In genomic region chr15:23857028-23857641, GRCh38 we compare ENCODE assay signal across 9 cellular contexts.
DNase-seq lines count a peak whose midpoint lies in the region; ATAC-seq, FAIRE-seq and TF ChIP-seq lines count a peak whose summit lies in the region.
"Had no signal": no experiment of that assay in that cellular context is flagged by ENCODE, and none has a peak within 500 bp of the region (broad histone marks: within the 10 kb centered on the region; RNA-seq: fewer than 3 reads in every experiment).

No MANE protein-coding gene starts in this region.

- intact Hi-C loops in pancreas (cut with DNase I), result no loop called here

- peak overlapping the region; percentile 52 for H4K91ac ChIP-seq in H1 (replicated peaks; ENCODE audit: insufficient read length, low read length)

- H4K8ac ChIP-seq in H1 (ENCODE audit: extremely low read depth, insufficient read depth, low read length), result no peak overlapping the region

- no peak overlapping the region for H2BK12ac ChIP-seq in H1 (ENCODE audit: low read depth, low read length)

- H3K36me3 ChIP-seq in H1 (ENCODE audit: control insufficient read depth in 2 of 4, insufficient read depth in 4 of 4, low read length in 3 of 4) (no peaks in the 10 kb centered on the region), pancreas (no peaks in the 10 kb centered on the region)

- no peak overlapping the region for H2BK120ac ChIP-seq in H1 (replicated peaks; ENCODE audit: low read depth, low read length)

- H2BK20ac ChIP-seq in H1 (ENCODE audit: low read length), result no peak overlapping the region

- no peaks in the 10 kb centered on the region for H3K79me1 ChIP-seq in H1 (ENCODE audit: low read depth, low read length)

- H4K5ac ChIP-seq in H1 (ENCODE audit: insufficient read length, low read depth, low read length), result no peak overlapping the region

- no peak overlapping the region for H3K18ac ChIP-seq in H1 (ENCODE audit: extremely low read depth, low read length)

- CTCF ChIA-PET in H1 (lab: Charles Lee; ENCODE audit: partially characterized antibody), result interaction anchor here (0.7 to 4.2 kb wide), 10 partner anchors 9 to 1452 kb away, joined by 3 to 41 read pairs (median 3); partner anchors contain the start of gene MAGEL2

- TF ChIP-seq CTCF in H1 (IDR thresholded peaks at IDR 0.05; ENCODE audit: control extremely low read depth in 1 of 3, insufficient read depth in 1 of 3, low read depth in 1 of 3, low read length in 3 of 3) (peak; percentile 18 to 56 (median 43)), pancreas (IDR thresholded peaks at IDR 0.05) (peak in 3 of 4 donors; percentile 7 to 26 (median 8))

- TF ChIP-seq RAD21 in H1 (IDR thresholded peaks at IDR 0.05 in 1 of 2, conservative IDR thresholded peaks at IDR 0.05 in 1 of 2; ENCODE audit: low read depth in 2 of 2, low read length in 2 of 2), result peak; percentile 49 to 53

- POLR2A ChIA-PET in H1 (lab: Charles Lee; ENCODE audit: partially characterized antibody), result interaction anchor here (1.4 kb wide), 1 partner anchor 171 kb away, joined by 3 read pairs; no protein-coding TSS in a partner anchor

- no peak for TF ChIP-seq EP300 in H1 (IDR thresholded peaks at IDR 0.05; ENCODE audit: borderline replicate concordance in 1 of 2, low read depth in 2 of 2, low read length in 2 of 2)

- DNase-seq in NCI-H446 (lab: John Stamatoyannopoulos, UW) (peak; percentile 23 to 36), NCI-H446 treated with DMSO at 0.1 percent for 48 hours (lab: John Stamatoyannopoulos, UW) (no peak), NCI-H1436 treated with DMSO at 0.1 percent for 48 hours (lab: John Stamatoyannopoulos, UW) (peak; percentile 51), H1 (ENCODE audit: low read depth in 1 of 2, low spot score in 2 of 2) (peak in 1 of 2 experiments; percentile 71), pancreas (peak in 4 of 6 donors; percentile 24 to 50 (median 30)), DMS79 (lab: John Stamatoyannopoulos, UW) (no peak)
- DNase-seq: left cardiac atrium had no signal

- H3K23ac ChIP-seq in H1 (ENCODE audit: insufficient read length), result no peak overlapping the region

- H2AFZ ChIP-seq in H1 (ENCODE audit: low read length), result peak overlapping the region; percentile 70; the same call in 1 of the 2 replicates

- H3K4me3 ChIP-seq in H1 (ENCODE audit: extremely low read depth in 1 of 4, insufficient read depth in 2 of 4, low read depth in 3 of 4, low read length in 4 of 4) (peak overlapping the region in 3 of 4 experiments; percentile 6 to 43 (median 15); a peak in 4 of 8 replicates), pancreas (no peak overlapping the region)

- H3K27me3 ChIP-seq in H1 (replicated peaks in 1 of 4; ENCODE audit: control insufficient read depth in 3 of 4, extremely low read depth in 1 of 4, insufficient read depth in 3 of 4, low read length in 3 of 4) (no peaks in the 10 kb centered on the region; a peak in 1 of 7 replicates), pancreas (no peaks in the 10 kb centered on the region)

- TF ChIP-seq POLR2A in H1 (IDR thresholded peaks at IDR 0.05; ENCODE audit: control extremely low read depth in 1 of 2, low read depth in 2 of 2, low read length in 2 of 2), result no peak

- H3K14ac ChIP-seq in H1 (ENCODE audit: insufficient read length), result no peak overlapping the region

- FAIRE-seq in H1 (lab: Jason Lieb, UNC) (peak; percentile 42), pancreas (lab: Jason Lieb, UNC) (no peak)

- H2AK5ac ChIP-seq in H1 (ENCODE audit: low read depth, low read length), result no peak overlapping the region

- no peaks in the 10 kb centered on the region for H3K79me2 ChIP-seq in H1 (ENCODE audit: control insufficient read depth in 1 of 2, insufficient read depth in 2 of 2, low read length in 2 of 2)

- no peak overlapping the region for H3K27ac ChIP-seq in H1 (ENCODE audit: low read depth, low read length)
- no peak overlapping the region for H3K27ac ChIP-seq in pancreas

- no peak overlapping the region for H3K56ac ChIP-seq in H1 (replicated peaks; ENCODE audit: insufficient read length, low read depth, low read length)

- H3K4me2 ChIP-seq in H1 (ENCODE audit: insufficient read depth in 1 of 2, low read depth in 2 of 2, low read length in 2 of 2), result peak overlapping the region; percentile 41; a peak in 3 of 4 replicates

- H2BK15ac ChIP-seq in H1 (ENCODE audit: low read length), result no peak overlapping the region

- H3K4me1 ChIP-seq in H1 (replicated peaks in 1 of 4; ENCODE audit: control insufficient read depth in 3 of 4, insufficient read depth in 4 of 4, low read length in 3 of 4) (no peaks in the 10 kb centered on the region), pancreas (no peaks in the 10 kb centered on the region)

- no peak overlapping the region for H2BK5ac ChIP-seq in H1 (ENCODE audit: low read depth, low read length)

- H3K4ac ChIP-seq in H1 (replicated peaks; ENCODE audit: insufficient read length, low read depth, low read length), result no peak overlapping the region

- H3K9me3 ChIP-seq in H1 (ENCODE audit: insufficient read depth in 2 of 2, low read depth in 1 of 2, low read length in 1 of 2), result peaks cover 11 to 52% of the 10 kb centered on the region in 2 experiments
- H3K9me3 ChIP-seq in pancreas, result no peaks in the 10 kb centered on the region

- 42% methylated on average over 12 of the region's 12 CpGs; no CpG with 5 or more reads in 1 of the 2 experiments for WGBS in H1 (ENCODE audit: extremely low coverage in 1 of 2, insufficient coverage in 1 of 2, insufficient read length in 1 of 2, insufficient replicate concordance in 2 of 2, low coverage in 1 of 2, low lambda C conversion rate in 2 of 2, missing lambda C conversion rate in 1 of 2), 2 experiments
- WGBS in pancreas, 2 donors, result 21 to 23% methylated on average over 12 of the region's 12 CpGs

- no peaks in the 10 kb centered on the region for H4K20me1 ChIP-seq in H1 (replicated peaks in 1 of 2; ENCODE audit: control insufficient read depth in 1 of 2, insufficient read depth in 2 of 2, low read length in 2 of 2)

- H3K9ac ChIP-seq in H1 (replicated peaks in 1 of 4; ENCODE audit: extremely low read depth in 1 of 4, low read depth in 3 of 4, low read length in 3 of 4), result no peak overlapping the region

- H3K23me2 ChIP-seq in H1 (ENCODE audit: low read depth, low read length), result no peaks in the 10 kb centered on the region; the same call in 1 of the 2 replicates

- ATAC-seq in pancreas, result peak in 3 of 4 donors; percentile 73 to 81 (median 75)
- ATAC-seq in HG02759 (IDR thresholded peaks at IDR 0.05; ENCODE audit: unreplicated experiment), result no peak
- no peak for ATAC-seq in HG03521 (IDR thresholded peaks at IDR 0.05; ENCODE audit: unreplicated experiment)

TF ChIP-seq in H1, 55 proteins besides CTCF, POLR2A, EP300 and RAD21:
- no peak for TF ChIP-seq CBX5 (IDR thresholded peaks at IDR 0.05; ENCODE audit: low read depth, low read length)
- TF ChIP-seq SAP30 (IDR thresholded peaks at IDR 0.05; ENCODE audit: insufficient read depth, insufficient replicate concordance, low read length), result no peak
- no peak for TF ChIP-seq CREB1 (IDR thresholded peaks at IDR 0.05)
- TF ChIP-seq GTF2F1 (IDR thresholded peaks at IDR 0.05; ENCODE audit: borderline replicate concordance, low read depth, low read length), result no peak
- TF ChIP-seq KDM1A (IDR thresholded peaks at IDR 0.05; ENCODE audit: borderline replicate concordance, low read length), result no peak
- no peak for TF ChIP-seq SP4 (IDR thresholded peaks at IDR 0.05; ENCODE audit: low read length)
- no peak for TF ChIP-seq E2F6 (IDR thresholded peaks at IDR 0.05)
- TF ChIP-seq ASH2L (IDR thresholded peaks at IDR 0.05; ENCODE audit: low read length), result no peak
- no peak for TF ChIP-seq BACH1 (IDR thresholded peaks at IDR 0.05; ENCODE audit: low read length)
TF ChIP-seq in H1: peak in this region for 0.

Comparison
In these comparisons a context has a peak if more than half of its experiments do, and no peak if none do; other contexts are left out.
1. DNase-seq: peak in NCI-H446 (2 of 2), NCI-H1436 treated with DMSO at 0.1 percent for 48 hours (single experiment) and pancreas (4 of 6); none in NCI-H446 treated with DMSO at 0.1 percent for 48 hours (single experiment) and DMS79 (single experiment).
2. H3K4me3 ChIP-seq: peak in H1 (3 of 4); none in pancreas (0 of 4).
3. ATAC-seq: peak in pancreas (3 of 4); none in HG02759 (single experiment) and HG03521 (single experiment).